Comparison of ENCODE assay signal across 1 cellular context in genomic region chr9:111298831-111299603, GRCh38.
TF ChIP-seq lines count a peak whose summit lies in the region.

No MANE protein-coding gene starts in this region.

TF ChIP-seq in HepG2, 621 proteins besides CTCF, POLR2A, EP300 and RAD21 (continued from another document):
- TF ChIP-seq ZNF639 (CRISPR knock-in tag; conservative IDR thresholded peaks at IDR 0.05) (no peak), ZIK1 (CRISPR knock-in tag; IDR thresholded peaks at IDR 0.05; ENCODE audit: borderline replicate concordance, low read depth) (no peak), SMC3 (IDR thresholded peaks at IDR 0.05; ENCODE audit: low read length) (peak; percentile 48; the same call in 1 of the 2 replicates), ZNF644 (CRISPR knock-in tag; IDR thresholded peaks at IDR 0.05; ENCODE audit: low read depth) (no peak), HDAC6 (IDR thresholded peaks at IDR 0.05; ENCODE audit: low read depth, low read length) (no peak), ZNF766 (CRISPR knock-in tag; IDR thresholded peaks at IDR 0.05; ENCODE audit: borderline replicate concordance) (no peak)
